In the genomic region with DNA sequence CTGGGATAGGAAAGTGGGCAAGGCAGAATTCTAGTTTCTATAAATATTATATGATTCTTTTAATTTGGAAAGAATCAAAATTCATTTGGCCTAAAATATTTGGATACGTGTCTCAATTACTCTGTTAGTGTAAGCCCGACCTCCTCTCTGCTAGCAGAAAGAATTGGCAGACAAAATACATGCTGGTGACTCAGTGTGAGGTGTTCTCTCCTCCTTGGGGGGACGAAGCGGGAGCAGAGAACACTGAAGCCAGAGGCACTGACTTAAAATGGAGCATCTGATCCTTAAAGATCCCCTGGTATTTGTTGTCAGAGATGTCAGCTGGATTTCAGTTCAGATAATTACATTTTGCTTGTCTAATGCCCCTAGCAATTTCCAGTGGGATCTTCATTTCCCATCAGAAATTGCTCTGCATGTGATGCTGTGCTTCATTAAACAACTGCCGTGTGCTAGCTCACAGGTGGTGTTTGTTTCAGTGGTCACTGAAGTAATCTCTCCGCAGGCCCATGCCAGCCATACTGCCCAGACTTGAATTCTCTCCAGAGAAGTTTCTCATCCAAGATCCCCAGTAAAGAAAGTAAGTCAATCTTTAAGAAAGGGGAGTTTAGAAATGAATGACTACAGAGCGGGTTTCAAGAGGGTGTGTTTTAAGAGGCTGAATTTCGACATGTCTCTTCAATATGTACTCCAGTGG, we compare ENCODE assay signal across 14 cellular contexts.
DNase-seq lines count a peak whose midpoint lies in the region; ATAC-seq and TF ChIP-seq lines count a peak whose summit lies in the region.
"Had no signal": no experiment of that assay in that cellular context is flagged by ENCODE, and none has a peak within 500 bp of the region (broad histone marks: within the 10 kb centered on the region; RNA-seq: fewer than 3 reads in every experiment).

No MANE protein-coding gene starts in this region.

- H3K36me3 Mint-ChIP-seq in nephron progenitor cell (ENCODE audit: low read depth) = no peaks in the 10 kb centered on the region
- H3K36me3 Mint-ChIP-seq: CD4-positive, CD25-positive, alpha-beta regulatory T cell had no signal

- no peaks in the 10 kb centered on the region for H3K27me3 Mint-ChIP-seq in nephron progenitor cell (ENCODE audit: low read depth, poor library complexity)
- H3K27me3 Mint-ChIP-seq: activated CD4-positive, alpha-beta T cell treated with anti-CD3 and anti-CD28 coated beads, Interleukin-2, amount 10 ng/mL, durations not matched to agents 7 days and 5 days; CD4-positive, CD25-positive, alpha-beta regulatory T cell; dendritic cell treated with granulocyte-macrophage colony-stimulating factor and Interleukin-4, amounts not matched to agents 40 ng/mL and 50 ng/mL, for 4 days had no signal

- no peak for TF ChIP-seq CTCF in nephron progenitor cell (IDR thresholded peaks at IDR 0.05)

- TF ChIP-seq POLR2A in GM18505 (IDR thresholded peaks at IDR 0.05; ENCODE audit: borderline replicate concordance, extremely low read depth, insufficient read depth, insufficient read length) = no peak

- no peak overlapping the region for H3K4me3 Mint-ChIP-seq in nephron progenitor cell
- H3K4me3 Mint-ChIP-seq: activated CD4-positive, alpha-beta T cell treated with anti-CD3 and anti-CD28 coated beads, Interleukin-2, amount 10 ng/mL, durations not matched to agents 7 days and 5 days; CD4-positive, CD25-positive, alpha-beta regulatory T cell; dendritic cell treated with granulocyte-macrophage colony-stimulating factor and Interleukin-4, amounts not matched to agents 40 ng/mL and 50 ng/mL, for 4 days had no signal

- in situ Hi-C loops in Caki2 (cut with HindIII; ENCODE audit: low pct_unique_long_range_greater_than_20kb, low sequenced_read_pairs) = no loop called here

- no peaks in the 10 kb centered on the region for H3K9me3 Mint-ChIP-seq in nephron progenitor cell
- H3K9me3 Mint-ChIP-seq: activated CD4-positive, alpha-beta T cell treated with anti-CD3 and anti-CD28 coated beads, Interleukin-2, amount 10 ng/mL, durations not matched to agents 7 days and 5 days had no signal

- peak; percentile 21 for DNase-seq in Caki2 (ENCODE audit: low read depth)
- peak; percentile 71 for DNase-seq in NCI-H226
- DNase-seq in cerebellum (ENCODE audit: low spot score) = peak; percentile 31
- DNase-seq in left kidney (ENCODE audit: low read depth, low spot score) = peak; percentile 3
- no peak for DNase-seq in nephron progenitor cell
- no peak for DNase-seq in NCI-H524 (lab: John Stamatoyannopoulos, UW)
- DNase-seq: activated CD4-positive, alpha-beta T cell treated with anti-CD3 and anti-CD28 coated beads, Interleukin-2, amount 10 ng/mL, durations not matched to agents 7 days and 5 days; activated naive CD4-positive, alpha-beta T cell; CD4-positive, CD25-positive, alpha-beta regulatory T cell; small intestine; uterus had no signal

- H3K27ac Mint-ChIP-seq in nephron progenitor cell = no peak overlapping the region
- H3K27ac Mint-ChIP-seq: activated CD4-positive, alpha-beta T cell treated with anti-CD3 and anti-CD28 coated beads, Interleukin-2, amount 10 ng/mL, durations not matched to agents 7 days and 5 days; CD4-positive, CD25-positive, alpha-beta regulatory T cell; dendritic cell treated with granulocyte-macrophage colony-stimulating factor and Interleukin-4, amounts not matched to agents 40 ng/mL and 50 ng/mL, for 4 days had no signal

- ATAC-seq in GM21529 (IDR thresholded peaks at IDR 0.05; ENCODE audit: unreplicated experiment) (no peak), GM18505 (IDR thresholded peaks at IDR 0.05; ENCODE audit: unreplicated experiment) (no peak)

- no peaks in the 10 kb centered on the region for H3K4me1 Mint-ChIP-seq in nephron progenitor cell
- H3K4me1 Mint-ChIP-seq: activated CD4-positive, alpha-beta T cell treated with anti-CD3 and anti-CD28 coated beads, Interleukin-2, amount 10 ng/mL, durations not matched to agents 7 days and 5 days; CD4-positive, CD25-positive, alpha-beta regulatory T cell had no signal

Comparison
In these comparisons a context has a peak if more than half of its experiments do, and no peak if none do; other contexts are left out.
1. DNase-seq: peak in Caki2 (single experiment), NCI-H226 (single experiment), cerebellum (single experiment) and left kidney (single experiment); none in nephron progenitor cell (single experiment) and NCI-H524 (0 of 2).